ENCODE assay signal across 8 cellular contexts in the genomic region with DNA sequence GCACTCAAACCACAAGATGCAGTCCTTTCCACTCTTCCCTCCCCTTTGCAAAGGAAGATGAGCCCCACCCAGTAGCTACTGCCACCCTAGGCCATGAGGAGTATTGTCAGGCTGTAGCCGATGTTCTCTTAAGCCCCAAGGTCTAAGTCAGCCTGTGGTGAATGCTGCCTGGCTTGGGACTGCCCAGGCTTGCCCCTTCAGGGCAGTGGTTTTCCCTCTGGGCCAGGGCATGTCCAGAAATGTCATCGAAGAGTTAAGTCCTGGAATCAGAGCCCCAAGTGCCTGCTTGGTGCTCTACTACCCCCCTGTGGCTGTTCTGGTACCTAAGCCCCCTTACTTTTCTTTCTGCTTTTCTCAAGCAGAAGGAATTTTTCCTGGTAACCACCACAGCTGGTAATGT. TPM values are rescaled to one million over a fixed set of nuclear protein-coding genes. Genes with fewer than 3 reads are reported as not detected.
DNase-seq lines count a peak whose midpoint lies in the region; ATAC-seq, FAIRE-seq and TF ChIP-seq lines count a peak whose summit lies in the region.

No MANE protein-coding gene starts in this region.

- CTCF ChIA-PET in MCF 10A (lab: Yijun Ruan, JAX), result interaction anchor here (0.6 to 1.9 kb wide), 13 partner anchors 10 to 1813 kb away, joined by 3 to 16 read pairs (median 4); partner anchors contain the start of gene COX7B

- H3K4me3 ChIP-seq in breast epithelium (no peak overlapping the region), fibroblast of villous mesenchyme (ENCODE audit: low read depth, low read length) (no peak overlapping the region)

- H3K4me3 Mint-ChIP-seq in MCF 10A (ENCODE audit: unreplicated experiment), result no peak overlapping the region

- H3K36me3 ChIP-seq in breast epithelium, result no peaks in the 10 kb centered on the region

- H3K4me1 Mint-ChIP-seq in MCF 10A (ENCODE audit: insufficient read depth, unreplicated experiment), result no peaks in the 10 kb centered on the region

- H3K27me3 ChIP-seq in breast epithelium, result peaks cover 0 to 25% of the 10 kb centered on the region in 2 donors

- peaks cover 5% of the 10 kb centered on the region for H3K36me3 Mint-ChIP-seq in MCF 10A (ENCODE audit: insufficient read depth, unreplicated experiment)

- peak overlapping the region; percentile 23 for H3K27ac Mint-ChIP-seq in MCF 10A (ENCODE audit: low read depth, unreplicated experiment)

- H3K4me1 ChIP-seq in breast epithelium, result no peaks in the 10 kb centered on the region

- FAIRE-seq in GM12891 (lab: Jason Lieb, UNC), result no peak

- no peaks in the 10 kb centered on the region for H3K9me3 Mint-ChIP-seq in MCF 10A (ENCODE audit: unreplicated experiment)

- no peaks in the 10 kb centered on the region for H3K27me3 Mint-ChIP-seq in MCF 10A (ENCODE audit: insufficient read depth, unreplicated experiment)

- H3K9me3 ChIP-seq in breast epithelium, result peaks cover 0 to 10% of the 10 kb centered on the region in 2 donors

- peak; percentile 57 for DNase-seq in MCF 10A (ENCODE audit: unreplicated experiment)
- no peak for DNase-seq in breast epithelium (ENCODE audit: low spot score in 2 of 2)
- DNase-seq in RPMI7951 (ENCODE audit: low read depth), result peak; percentile 71
- peak; percentile 51 for DNase-seq in fibroblast of villous mesenchyme (ENCODE audit: low read depth)
- no peak for DNase-seq in pons (ENCODE audit: low spot score)
- DNase-seq in GM12891 (ENCODE audit: insufficient read length, low spot score), result no peak
- no peak for DNase-seq in NCI-H2227 (lab: John Stamatoyannopoulos, UW; ENCODE audit: unreplicated experiment)

- no peak overlapping the region for H3K27ac ChIP-seq in breast epithelium

- no TSS peak for BruUV-seq in MCF 10A (replicated peaks; lab: Mats Ljungman, UMichigan)

- TF ChIP-seq CTCF in MCF 10A (IDR thresholded peaks at IDR 0.05; ENCODE audit: unreplicated experiment) (peak; percentile 24), breast epithelium (IDR thresholded peaks at IDR 0.05) (no peak), fibroblast of villous mesenchyme (IDR thresholded peaks at IDR 0.05; ENCODE audit: insufficient read depth, low read depth, low read length) (peak; percentile 50)

- peak; percentile 93 for ATAC-seq in HG02798 (IDR thresholded peaks at IDR 0.05; ENCODE audit: poor library complexity, unreplicated experiment)

- intact Hi-C loops in MCF 10A (cut with micrococcal nuclease) (no loop called here), breast epithelium (cut with DNase I; ENCODE audit: low total_unique reads) (no loop called here)

- POLR2A ChIA-PET in MCF 10A (lab: Yijun Ruan, JAX), result interaction anchor here (0.8 to 1.0 kb wide), 2 partner anchors 11 to 13 kb away, joined by 3 read pairs; partner anchors contain the start of gene PGK1

- TF ChIP-seq POLR2A in breast epithelium (IDR thresholded peaks at IDR 0.05) (no peak), GM12891 (IDR thresholded peaks at IDR 0.05; ENCODE audit: low read depth, low read length) (no peak)

TF ChIP-seq in GM12891, 5 proteins besides CTCF, POLR2A, EP300 and RAD21:
- no peak for TF ChIP-seq PAX5 (IDR thresholded peaks at IDR 0.05; ENCODE audit: insufficient read depth, low read length, severe bottlenecking)
- no peak for TF ChIP-seq SPI1 (IDR thresholded peaks at IDR 0.05; ENCODE audit: low read depth, low read length)
- TF ChIP-seq TAF1 (IDR thresholded peaks at IDR 0.05; ENCODE audit: low read depth, low read length), result no peak
- no peak for TF ChIP-seq POU2F2 (IDR thresholded peaks at IDR 0.05; ENCODE audit: low read depth, low read length)
- no peak for TF ChIP-seq POLR2AphosphoS5 (IDR thresholded peaks at IDR 0.05; ENCODE audit: low read depth, low read length)

RNA-seq across cellular contexts. Expression of gene PGK1, which starts 11.8 kb away (rescaled TPM):
- total RNA-seq in MCF 10A (2022) (279 and 310 TPM in 2 replicates), breast epithelium (100 to 1,000 TPM; 122 to 149 (median 126) TPM), fibroblast of villous mesenchyme (194 and 197 TPM in 2 replicates)
- total RNA-seq in RPMI7951 (2014; rRNA removed; shearing (Covaris generic)), result 1,280 and 1,342 TPM in 2 replicates
- 633 TPM for polyA plus RNA-seq in GM12891 (2012; ENCODE audit: low read depth, missing spikeins)

RNA-seq across cellular contexts. Expression of gene TAF9B, which starts 47.2 kb away (rescaled TPM):
- 11.8 and 14.1 TPM in 2 replicates for total RNA-seq in MCF 10A (2022)
- 10 to 100 TPM; 24.8 to 40.8 (median 25.2) TPM for total RNA-seq in breast epithelium
- 34.2 and 47.3 TPM in 2 replicates for total RNA-seq in RPMI7951 (2014; rRNA removed; shearing (Covaris generic))
- 30.6 and 41.5 TPM in 2 replicates for total RNA-seq in fibroblast of villous mesenchyme
- polyA plus RNA-seq in GM12891 (2012; ENCODE audit: low read depth, missing spikeins), result 12.1 TPM

Comparison
In these comparisons a context has a peak if more than half of its experiments do, and no peak if none do; other contexts are left out.
1. DNase-seq: peak in MCF 10A (single experiment), RPMI7951 (single experiment) and fibroblast of villous mesenchyme (single experiment); none in breast epithelium (0 of 2), pons (single experiment), GM12891 (single experiment) and NCI-H2227 (single experiment).
2. CTCF ChIP-seq: peak in MCF 10A (single experiment) and fibroblast of villous mesenchyme (single experiment); none in breast epithelium (0 of 3).